ENCODE assay signal across 2 cellular contexts in genomic region chr1:20446796-20447195, GRCh38.
TF ChIP-seq lines count a peak whose summit lies in the region.

No MANE protein-coding gene starts in this region.

TF ChIP-seq in IMR-90, 13 proteins besides CTCF, POLR2A, EP300 and RAD21:
- TF ChIP-seq BHLHE40 (IDR thresholded peaks at IDR 0.05; ENCODE audit: low read depth, low read length) (no peak), CEBPB (IDR thresholded peaks at IDR 0.05; ENCODE audit: low read depth, low read length) (peak; percentile 56; the same call in 1 of the 2 replicates), FOS (IDR thresholded peaks at IDR 0.05; ENCODE audit: low read depth, low read length) (0 out of 2 replicates have a peak, but pooled peaks have one; percentile 5)

TF ChIP-seq in K562, 482 proteins besides CTCF, POLR2A, EP300 and RAD21:
- TF ChIP-seq RBM25 (IDR thresholded peaks at IDR 0.05; ENCODE audit: low read depth, low read length, severe bottlenecking) (peak; percentile 69), HMG20A (CRISPR knock-in tag; conservative IDR thresholded peaks at IDR 0.05) (no peak), CHD4 (IDR thresholded peaks at IDR 0.05; ENCODE audit: insufficient read depth, insufficient replicate concordance, low read depth, low read length, poor library complexity, severe bottlenecking) (no peak)
